In the genomic region with DNA sequence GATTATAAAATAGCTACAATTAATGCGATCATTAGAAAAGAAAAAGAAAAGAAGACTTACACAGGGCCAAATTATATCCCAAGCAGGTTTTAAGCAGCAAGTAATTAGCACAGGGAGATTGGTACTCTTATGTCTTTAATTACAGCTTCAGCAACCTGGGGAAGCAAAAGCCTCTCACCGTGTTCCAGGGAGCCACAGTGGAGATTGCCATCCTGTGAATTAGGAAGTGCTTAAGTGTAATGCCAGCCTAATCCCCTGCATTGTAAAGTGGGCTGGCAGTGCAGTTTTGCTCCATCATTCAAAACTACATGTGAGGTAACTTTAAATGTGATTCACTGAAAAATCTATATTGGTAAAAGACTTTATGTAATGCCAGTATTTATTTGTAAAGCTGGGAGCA, we compare ENCODE assay signal across 24 cellular contexts.
A peak's percentile ranks its signal among the peaks of the same experiment; 100 is the strongest.
DNase-seq lines count a peak whose midpoint lies in the region; FAIRE-seq and TF ChIP-seq lines count a peak whose summit lies in the region.
"Had no signal": no experiment of that assay in that cellular context is flagged by ENCODE, and none has a peak within 500 bp of the region (broad histone marks: within the 10 kb centered on the region; RNA-seq: fewer than 3 reads in every experiment).

No MANE protein-coding gene starts in this region.

- FAIRE-seq in D721Med (lab: Jason Lieb, UNC) = peak; percentile 58
- FAIRE-seq: A549, G401.6, GM12892, H1 had no signal

- no peaks in the 10 kb centered on the region for H3K4me1 Mint-ChIP-seq in neural progenitor cell
- H3K4me1 Mint-ChIP-seq: CD14-positive monocyte; CD8-positive, alpha-beta memory T cell had no signal

- H3K27ac Mint-ChIP-seq in neural progenitor cell = no peak overlapping the region
- H3K27ac Mint-ChIP-seq: CD14-positive monocyte; CD4-positive, alpha-beta T cell; CD8-positive, alpha-beta memory T cell had no signal

- no peak overlapping the region for H3K9ac ChIP-seq in neural progenitor cell
- H3K9ac ChIP-seq: BLaER1 treated with 17β-estradiol and CSF1 and Interleukin-3, amounts not matched to agents 10 nM and 100 nM; GM23248 had no signal

- no peaks in the 10 kb centered on the region for H3K27me3 ChIP-seq in neural progenitor cell
- H3K27me3 ChIP-seq: BE2C; BLaER1 treated with 17β-estradiol and CSF1 and Interleukin-3, amounts not matched to agents 10 nM and 100 nM had no signal

- no peaks in the 10 kb centered on the region for H3K9me3 ChIP-seq in neural progenitor cell (ENCODE audit: low read depth)
- H3K9me3 ChIP-seq: BE2C had no signal

- H3F3A ChIP-seq in neural progenitor cell (ENCODE audit: low read depth) = peaks cover 7% of the 10 kb centered on the region

- H3K79me2 ChIP-seq in neural progenitor cell (ENCODE audit: low read depth) = no peaks in the 10 kb centered on the region

- peak; percentile 8 for DNase-seq in NCI-H748 (lab: John Stamatoyannopoulos, UW; ENCODE audit: unreplicated experiment)
- no peak for DNase-seq in NCI-H748 treated with DMSO at 0.1 percent for 48 hours (lab: John Stamatoyannopoulos, UW)
- DNase-seq in D721Med (ENCODE audit: insufficient read length, low spot score) = no peak
- peak; percentile 82 for DNase-seq in NCI-H82 (lab: John Stamatoyannopoulos, UW)
- peak; percentile 62 for DNase-seq in neural progenitor cell (ENCODE audit: low spot score)
- no peak for DNase-seq in activated effector memory CD4-positive, alpha-beta T cell treated with Interleukin-2 at 50 U/mL for 16 hours
- no peak for DNase-seq in pons (ENCODE audit: low spot score)
- DNase-seq: 8988T; ACHN; AML-193; BE2C; CD4-positive, alpha-beta T cell; CD8-positive, alpha-beta memory T cell; DMS153; DND-41; GM23248; H7; HCEC 1CT had no signal

- H3K4me3 ChIP-seq in neural progenitor cell = no peak overlapping the region
- H3K4me3 ChIP-seq: A549; BLaER1 treated with 17β-estradiol and CSF1 and Interleukin-3, amounts not matched to agents 10 nM and 100 nM; GM23248 had no signal

- peaks cover 2% of the 10 kb centered on the region for H3K27me3 Mint-ChIP-seq in neural progenitor cell (ENCODE audit: insufficient read depth, low read depth)
- H3K27me3 Mint-ChIP-seq: CD4-positive, alpha-beta T cell; CD8-positive, alpha-beta memory T cell had no signal

- peaks cover 9% of the 10 kb centered on the region for H3K9me3 Mint-ChIP-seq in neural progenitor cell

- H3K4me2 ChIP-seq in neural progenitor cell = peak overlapping the region; percentile 37
- H3K4me2 ChIP-seq: A549; BLaER1 treated with 17β-estradiol and CSF1 and Interleukin-3, amounts not matched to agents 10 nM and 100 nM had no signal

- H2AFZ ChIP-seq in neural progenitor cell (replicated peaks) = no peak overlapping the region
- H2AFZ ChIP-seq: GM23248 had no signal

- no peaks in the 10 kb centered on the region for H4K20me1 ChIP-seq in neural progenitor cell (ENCODE audit: low read depth)
- H4K20me1 ChIP-seq: BLaER1 treated with 17β-estradiol and CSF1 and Interleukin-3, amounts not matched to agents 10 nM and 100 nM had no signal

- H3K36me3 Mint-ChIP-seq in neural progenitor cell = no peaks in the 10 kb centered on the region
- H3K36me3 Mint-ChIP-seq: CD14-positive monocyte; CD8-positive, alpha-beta memory T cell had no signal

- peaks cover 19% of the 10 kb centered on the region for H3K4me1 ChIP-seq in neural progenitor cell
- H3K4me1 ChIP-seq: A549, BE2C had no signal

- H3K27ac ChIP-seq in neural progenitor cell = no peak overlapping the region
- H3K27ac ChIP-seq: A549; BLaER1 treated with 17β-estradiol and CSF1 and Interleukin-3, amounts not matched to agents 10 nM and 100 nM; GM23248 had no signal

- TF ChIP-seq CTCF in D721Med (IDR thresholded peaks at IDR 0.05; ENCODE audit: insufficient read depth, missing control alignments) = no peak
- TF ChIP-seq CTCF in neural progenitor cell (IDR thresholded peaks at IDR 0.05) = no peak

- H3K4me3 Mint-ChIP-seq in neural progenitor cell = no peak overlapping the region
- H3K4me3 Mint-ChIP-seq: CD14-positive monocyte; CD4-positive, alpha-beta T cell; CD8-positive, alpha-beta memory T cell had no signal

- H3K36me3 ChIP-seq in neural progenitor cell = no peaks in the 10 kb centered on the region
- H3K36me3 ChIP-seq: BE2C; BLaER1 treated with 17β-estradiol and CSF1 and Interleukin-3, amounts not matched to agents 10 nM and 100 nM had no signal

Comparison
In these comparisons a context has a peak if more than half of its experiments do, and no peak if none do; other contexts are left out.
1. DNase-seq: peak in NCI-H748 (single experiment), NCI-H82 (single experiment) and neural progenitor cell (single experiment); none in NCI-H748 treated with DMSO at 0.1 percent for 48 hours (single experiment), D721Med (single experiment), activated effector memory CD4-positive, alpha-beta T cell treated with Interleukin-2 at 50 U/mL for 16 hours (single experiment) and pons (single experiment).